In the genomic region with DNA sequence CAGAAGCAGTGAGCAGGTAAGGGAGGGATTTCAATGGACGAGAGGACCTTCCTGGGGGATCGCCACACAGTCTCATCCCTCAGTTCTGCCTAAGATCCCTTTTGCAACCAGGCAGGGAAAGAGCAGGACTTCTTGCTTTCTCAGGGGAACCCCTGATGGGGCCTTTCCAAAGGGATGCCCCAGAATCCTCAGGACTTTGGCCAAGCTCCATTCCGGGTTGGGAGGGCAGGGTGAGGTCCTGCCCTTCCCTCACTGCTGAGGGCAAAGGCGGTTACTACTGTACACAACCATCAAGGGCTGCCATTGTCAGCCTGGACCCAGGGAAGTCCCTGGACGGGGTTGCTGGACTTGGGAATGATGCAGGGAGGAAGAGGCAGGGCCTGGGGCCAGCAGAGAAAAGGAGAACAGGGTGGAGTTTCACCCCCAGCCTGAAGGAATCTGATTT, we compare ENCODE assay signal across 15 cellular contexts. TPM values are rescaled to one million over a fixed set of nuclear protein-coding genes. Genes with fewer than 3 reads are reported as not detected.
DNase-seq lines count a peak whose midpoint lies in the region; ATAC-seq and FAIRE-seq lines count a peak whose summit lies in the region.
"Had no signal": no experiment of that assay in that cellular context is flagged by ENCODE, and none has a peak within 500 bp of the region (broad histone marks: within the 10 kb centered on the region; RNA-seq: fewer than 3 reads in every experiment).

No MANE protein-coding gene starts in this region.

- no peak overlapping the region for H3K4me3 Mint-ChIP-seq in activated naive CD8-positive, alpha-beta T cell treated with anti-CD3 and anti-CD28 coated beads for 36 hours

- FAIRE-seq in small intestine (lab: Jason Lieb, UNC), result no peak

- intact Hi-C loops in left colon (cut with DNase I, micrococcal nuclease), result no loop called here

- H3K27ac ChIP-seq in small intestine (ENCODE audit: low read depth in 1 of 2, low read length in 1 of 2), result peak overlapping the region in 1 of 2 donors; percentile 37
- H3K27ac ChIP-seq: tibial artery had no signal

- no peaks in the 10 kb centered on the region for H3K27me3 Mint-ChIP-seq in activated naive CD8-positive, alpha-beta T cell treated with anti-CD3 and anti-CD28 coated beads for 36 hours

- no peaks in the 10 kb centered on the region for H3K27me3 ChIP-seq in small intestine (ENCODE audit: control insufficient read depth in 2 of 2, insufficient read depth in 2 of 2, low read length in 2 of 2)

- peaks cover 31% of the 10 kb centered on the region for H3K36me3 Mint-ChIP-seq in activated naive CD8-positive, alpha-beta T cell treated with anti-CD3 and anti-CD28 coated beads for 36 hours

- H3K9me3 ChIP-seq in small intestine (ENCODE audit: control insufficient read depth, low read depth), result no peaks in the 10 kb centered on the region
- H3K9me3 ChIP-seq: tibial artery had no signal

- H3K27ac Mint-ChIP-seq in activated naive CD8-positive, alpha-beta T cell treated with anti-CD3 and anti-CD28 coated beads for 36 hours, result peak overlapping the region; percentile 34

- 36 to 53% (median 51%) methylated on average over 5 of the region's 5 CpGs for WGBS in small intestine, 3 donors

- H3K36me3 ChIP-seq in small intestine (ENCODE audit: control insufficient read depth in 2 of 2, insufficient read depth in 2 of 2, low read length in 2 of 2), result no peaks in the 10 kb centered on the region
- H3K36me3 ChIP-seq: tibial artery had no signal

- H3K4me1 Mint-ChIP-seq in activated naive CD8-positive, alpha-beta T cell treated with anti-CD3 and anti-CD28 coated beads for 36 hours, result peaks cover 41% of the 10 kb centered on the region

- ATAC-seq in activated CD4-positive, CD25-positive, alpha-beta regulatory T cell treated with anti-CD3 and anti-CD28 coated beads, Interleukin-2, amount 50 U/mL, for 24 hours, result no peak
- ATAC-seq in left colon, result peak; percentile 59

- H3K4me3 ChIP-seq in small intestine (ENCODE audit: low read depth in 1 of 2, low read length in 2 of 2), result no peak overlapping the region
- H3K4me3 ChIP-seq: tibial artery had no signal

- no peaks in the 10 kb centered on the region for H3K4me1 ChIP-seq in small intestine (ENCODE audit: control insufficient read depth in 2 of 2, insufficient read depth in 1 of 2, low read depth in 1 of 2, low read length in 1 of 2)

- no peaks in the 10 kb centered on the region for H3K9me3 Mint-ChIP-seq in activated naive CD8-positive, alpha-beta T cell treated with anti-CD3 and anti-CD28 coated beads for 36 hours

- peak; percentile 17 for DNase-seq in activated CD4-positive, CD25-positive, alpha-beta regulatory T cell treated with anti-CD3 and anti-CD28 coated beads, Interleukin-2, amount 50 U/mL, for 72 hours
- DNase-seq in activated naive CD8-positive, alpha-beta T cell treated with anti-CD3 and anti-CD28 coated beads for 36 hours, result no peak
- DNase-seq in left colon (no peak), small intestine (peak; percentile 37), cerebellum (ENCODE audit: low spot score) (no peak), SW480 (ENCODE audit: low spot score) (no peak)
- no peak for DNase-seq in stimulated activated CD4-positive, alpha-beta T cell treated with anti-CD3 and anti-CD28 coated beads, Interleukin-1b, Interleukin-23, amount 100 ng/mL, for 48 hours
- DNase-seq: 8988T; activated CD4-positive, alpha-beta T cell treated with anti-CD3 and anti-CD28 coated beads, Interleukin-2, amount 50 U/mL, for 1 hour; anterior cingulate cortex; MM.1S; NCI-H226; retina had no signal

RNA-seq across cellular contexts. Expression of a gene that starts 9.7 kb away (rescaled TPM):
- under 1 TPM; 0.36 to 0.93 TPM for total RNA-seq in activated naive CD8-positive, alpha-beta T cell treated with anti-CD3 and anti-CD28 coated beads for 36 hours
- total RNA-seq in left colon (under 1 TPM in 1 of 2 donors, not detected in 1; 0.22 TPM), cerebellum (2.5 TPM)
- under 1 TPM in 1 of 3 donors, not detected in 2; 0.16 TPM for polyA plus RNA-seq in small intestine

RNA-seq across cellular contexts. Expression of a gene that starts 12.6 kb away (rescaled TPM):
- total RNA-seq in activated naive CD8-positive, alpha-beta T cell treated with anti-CD3 and anti-CD28 coated beads for 36 hours, result 10 to 100 TPM; 52.9 to 54.5 TPM
- total RNA-seq in left colon, result 10 to 100 TPM in 1 of 2 donors, 1 to 10 TPM in 1; 6.9 to 11.5 TPM
- 10 to 100 TPM in 2 of 3 donors, 1 to 10 TPM in 1; 4.5 to 40.1 (median 10.8) TPM for polyA plus RNA-seq in small intestine
- total RNA-seq in cerebellum, result 6.3 TPM

RNA-seq across cellular contexts. Expression of a gene that starts 35.1 kb away (rescaled TPM):
- under 1 TPM; 0.14 to 0.31 TPM for total RNA-seq in activated naive CD8-positive, alpha-beta T cell treated with anti-CD3 and anti-CD28 coated beads for 36 hours
- total RNA-seq in left colon (under 1 TPM in 1 of 2 donors, not detected in 1; 0.20 TPM), cerebellum (0.09 TPM)
- polyA plus RNA-seq in small intestine, result under 1 TPM in 1 of 3 donors, not detected in 2; 0.46 TPM

Comparison
In these comparisons a context has a peak if more than half of its experiments do, and no peak if none do; other contexts are left out.
1. DNase-seq: peak in activated CD4-positive, CD25-positive, alpha-beta regulatory T cell treated with anti-CD3 and anti-CD28 coated beads, Interleukin-2, amount 50 U/mL, for 72 hours (single experiment) and small intestine (single experiment); none in activated naive CD8-positive, alpha-beta T cell treated with anti-CD3 and anti-CD28 coated beads for 36 hours (single experiment), left colon (0 of 2), cerebellum (single experiment), SW480 (single experiment) and stimulated activated CD4-positive, alpha-beta T cell treated with anti-CD3 and anti-CD28 coated beads, Interleukin-1b, Interleukin-23, amount 100 ng/mL, for 48 hours (single experiment).